ENCODE assay signal across 26 cellular contexts in genomic region chr5:407801-408268, GRCh38. TPM values are rescaled to one million over a fixed set of nuclear protein-coding genes. Genes with fewer than 3 reads are reported as not detected.
DNase-seq lines count a peak whose midpoint lies in the region; ATAC-seq and TF ChIP-seq lines count a peak whose summit lies in the region.
"Had no signal": no experiment of that assay in that cellular context is flagged by ENCODE, and none has a peak within 500 bp of the region (broad histone marks: within the 10 kb centered on the region; RNA-seq: fewer than 3 reads in every experiment).

No MANE protein-coding gene starts in this region.

- no peaks in the 10 kb centered on the region for H3K4me1 ChIP-seq in foreskin keratinocyte
- H3K4me1 ChIP-seq: BE2C, heart right ventricle had no signal

- peaks cover 8% of the 10 kb centered on the region for H3K27me3 ChIP-seq in foreskin keratinocyte
- H3K27me3 ChIP-seq: BE2C, cardiac muscle cell, SJCRH30 had no signal

- CTCF ChIA-PET in RWPE1 (lab: Yijun Ruan, JAX), result no interaction called here

- intact Hi-C loops in cardiac septum (cut with DNase I) (no loop called here), Right ventricle myocardium superior (cut with DNase I) (no loop called here)

- no peak for ATAC-seq in Right ventricle myocardium superior (ENCODE audit: poor library complexity)
- peak; percentile 16 for ATAC-seq in foreskin keratinocyte
- ATAC-seq: activated CD4-positive, alpha-beta T cell treated with anti-CD3 and anti-CD28 coated beads for 36 hours; activated T-cell treated with anti-CD3 and anti-CD28 coated beads, Interleukin-2, amount 50 U/mL, for 4 hours; heart right ventricle had no signal

- POLR2A ChIA-PET in RWPE1 (lab: Yijun Ruan, JAX; ENCODE audit: low non-redundant PET), result no interaction called here

- DNase-seq in cardiac septum (ENCODE audit: low spot score), result peak; percentile 60
- DNase-seq in Right ventricle myocardium superior, result no peak
- no peak for DNase-seq in RWPE1 (ENCODE audit: low spot score)
- DNase-seq in foreskin keratinocyte, result peak in 1 of 2 donors; percentile 53
- no peak for DNase-seq in glomerular visceral epithelial cell (ENCODE audit: extremely low spot score)
- DNase-seq in midbrain (lab: John Stamatoyannopoulos, UW), result no peak
- no peak for DNase-seq in ureter (ENCODE audit: low spot score)
- DNase-seq in NCI-H82 (lab: John Stamatoyannopoulos, UW), result no peak
- DNase-seq: activated CD4-positive, alpha-beta T cell treated with anti-CD3 and anti-CD28 coated beads for 36 hours; activated CD8-positive, alpha-beta memory T cell treated with anti-CD3 and anti-CD28 coated beads for 24 hours; activated naive CD4-positive, alpha-beta T cell treated with anti-CD3 and anti-CD28 coated beads, Interleukin-2, amount 10 ng/mL, durations not matched to agents 7 days and 5 days; activated T-cell treated with anti-CD3 and anti-CD28 coated beads, Interleukin-2, amount 50 U/mL, for 4 hours; amniotic stem cell; BE2C; GOT3; heart right ventricle; Karpas-422; NCI-H1048; NCI-H187 treated with DMSO at 0.1 percent for 48 hours; NCI-H446; NK-92 treated with Interleukin-12 subunit alpha and Interleukin-12 subunit beta, amount 100 ng/mL, for 24 hours; SJCRH30; small intestine; stimulated activated CD4-positive, alpha-beta T cell treated with anti-CD3 and anti-CD28 coated beads, Interleukin-2, amount 100 ng/mL, for 24 hours; substantia nigra had no signal

- TF ChIP-seq CTCF in RWPE1 (conservative IDR thresholded peaks at IDR 0.05; ENCODE audit: low read depth) (no peak), foreskin keratinocyte (conservative IDR thresholded peaks at IDR 0.05) (no peak)

- H3K27ac ChIP-seq in RWPE1 (peak overlapping the region; percentile 70), foreskin keratinocyte (no peak overlapping the region)
- H3K27ac ChIP-seq: cardiac muscle cell, heart right ventricle, SJCRH30 had no signal

RNA-seq across cellular contexts. Expression of gene EXOC3, which starts 35.1 kb away (rescaled TPM):
- total RNA-seq in cardiac septum, result 42.9 TPM
- total RNA-seq in Right ventricle myocardium superior, result 46.4 TPM
- 22.0 and 23.1 TPM in 2 replicates for total RNA-seq in foreskin keratinocyte
- polyA plus RNA-seq in foreskin keratinocyte, result 15.3 and 16.1 TPM in 2 replicates
- total RNA-seq in ureter, result 63.3 TPM
